Comparison of ENCODE assay signal across 24 cellular contexts in the genomic region with DNA sequence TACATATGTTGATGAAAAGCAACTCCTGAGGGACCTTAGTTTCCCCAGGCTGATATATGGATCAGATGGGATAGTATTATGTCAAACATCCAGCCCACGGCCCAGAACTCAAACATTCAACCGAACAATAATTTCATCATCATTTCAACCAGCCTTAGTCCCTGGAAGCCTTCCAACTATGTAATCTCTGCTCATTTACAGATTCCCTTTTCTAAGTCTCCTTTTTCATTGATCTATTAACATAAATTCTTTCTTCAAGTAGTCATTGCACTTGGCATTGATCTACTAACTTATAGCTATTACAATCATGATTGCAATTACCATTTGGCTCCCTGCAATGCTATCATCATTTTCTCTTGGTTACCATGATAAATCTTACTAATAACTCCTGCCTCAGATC.
"Had no signal": no experiment of that assay in that cellular context is flagged by ENCODE, and none has a peak within 500 bp of the region (broad histone marks: within the 10 kb centered on the region; RNA-seq: fewer than 3 reads in every experiment).

No MANE protein-coding gene starts in this region.

- H3K27ac ChIP-seq: left lung, lower lobe of right lung, pancreas, psoas muscle, right atrium auricular region, right lobe of liver, stomach, testis, thyroid gland, transverse colon, upper lobe of left lung, vagina had no signal

- DNase-seq: left colon; left lung; lower lobe of right lung; mammary epithelial cell; mesenchymal stem cell; naive thymus-derived CD8-positive, alpha-beta T cell; nucleus accumbens; pancreas; posterior cingulate gyrus; psoas muscle; right lobe of liver; stimulated activated CD4-positive, alpha-beta T cell treated with anti-CD3 and anti-CD28 coated beads, Interleukin-12 subunit alpha, Interleukin-12 subunit beta, amount 100 ng/mL, for 4 hours; stimulated activated CD4-positive, alpha-beta T cell treated with anti-CD3 and anti-CD28 coated beads, Interleukin-15, amount 100 ng/mL, for 24 hours; stimulated activated CD4-positive, alpha-beta T cell treated with anti-CD3 and anti-CD28 coated beads, Interleukin-2, amount 100 ng/mL, for 24 hours; stimulated activated CD4-positive, alpha-beta T cell treated with anti-CD3 and anti-CD28 coated beads, Interleukin-4, amount 100 ng/mL, for 1 hour; stimulated activated naive B cell treated with anti-CD40 and anti-IgM and Interleukin-4, amounts not matched to agents 10 μg/mL and 1 μg/mL and 100 μg/mL, for 72 hours; stimulated activated naive CD8-positive, alpha-beta T cell treated with anti-CD3 and anti-CD28 coated beads, Interleukin-15, Interleukin-2, amounts not matched to agents 100 U/mL and 50 U/mL, for 24 hours; stomach; transverse colon; upper lobe of left lung had no signal

- H3K4me1 ChIP-seq: pancreas, psoas muscle, transverse colon had no signal

- H3K4me3 ChIP-seq: left lung, lower lobe of right lung, pancreas, psoas muscle, right atrium auricular region, right lobe of liver, stomach, testis, thyroid gland, transverse colon, upper lobe of left lung, vagina had no signal

- H3K9me3 ChIP-seq: left lung, lower lobe of right lung, pancreas, psoas muscle, right atrium auricular region, right lobe of liver, stomach, testis, thyroid gland, transverse colon, upper lobe of left lung, vagina had no signal

- H3K36me3 ChIP-seq: left lung, lower lobe of right lung, pancreas, right atrium auricular region, right lobe of liver, stomach, thyroid gland, transverse colon, upper lobe of left lung, vagina had no signal

- H3K27me3 ChIP-seq: left lung, pancreas, right atrium auricular region, right lobe of liver, stomach, testis, thyroid gland, transverse colon, upper lobe of left lung, vagina had no signal
